19 cellular contexts compared by ENCODE assay signal in the genomic region with DNA sequence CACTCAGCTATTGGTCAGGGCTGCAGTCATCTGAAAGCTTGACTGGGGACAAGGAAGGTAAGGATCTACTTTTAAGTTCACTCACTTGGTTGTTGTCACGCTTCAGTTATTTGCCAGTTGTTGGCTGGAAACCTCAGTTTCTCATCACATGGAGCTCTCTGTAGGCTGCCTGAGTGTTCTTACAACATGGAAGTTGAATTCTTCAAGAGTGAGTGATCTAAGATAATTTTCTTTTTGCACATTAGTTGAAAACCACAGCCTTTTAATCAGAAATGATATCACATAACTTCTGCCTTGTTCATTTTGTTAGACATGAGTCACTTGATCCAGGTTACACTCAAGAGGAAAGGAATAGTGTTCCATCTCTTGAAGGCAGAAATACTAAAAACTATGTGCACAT.
DNase-seq lines count a peak whose midpoint lies in the region; ATAC-seq, FAIRE-seq and TF ChIP-seq lines count a peak whose summit lies in the region.
"Had no signal": no experiment of that assay in that cellular context is flagged by ENCODE, and none has a peak within 500 bp of the region (broad histone marks: within the 10 kb centered on the region; RNA-seq: fewer than 3 reads in every experiment).

No MANE protein-coding gene starts in this region.

- H3K4me3 Mint-ChIP-seq in mesothelial cell of epicardium, result no peak overlapping the region

- H3K79me1 ChIP-seq in trophoblast cell (ENCODE audit: low read length), result no peaks in the 10 kb centered on the region

- intact Hi-C loops in spleen (cut with DNase I; ENCODE audit: low total_unique reads), result no loop called here

- no peak overlapping the region for H2BK5ac ChIP-seq in trophoblast cell (ENCODE audit: low read depth, low read length, poor library complexity)

- TF ChIP-seq CTCF in epithelial cell of esophagus (IDR thresholded peaks at IDR 0.05; ENCODE audit: insufficient read depth, low read depth, low read length, missing control alignments), result no peak
- no peak for TF ChIP-seq CTCF in mesothelial cell of epicardium (IDR thresholded peaks at IDR 0.05; ENCODE audit: unreplicated experiment)
- no peak for TF ChIP-seq CTCF in spleen (IDR thresholded peaks at IDR 0.05 in 8 of 11, conservative IDR thresholded peaks at IDR 0.05 in 3 of 11)

- H3K9me3 ChIP-seq in trophoblast cell (ENCODE audit: insufficient read depth, low read depth, low read length) (no peaks in the 10 kb centered on the region), spleen (peaks cover 0 to 23% (median 3%) of the 10 kb centered on the region in 8 donors)
- H3K9me3 ChIP-seq: gastroesophageal sphincter, uterus had no signal

- no peaks in the 10 kb centered on the region for H3K79me2 ChIP-seq in trophoblast cell (ENCODE audit: control insufficient read depth, insufficient read depth, low read length, poor library complexity)

- ATAC-seq in HG02981 (IDR thresholded peaks at IDR 0.05; ENCODE audit: unreplicated experiment), result no peak
- ATAC-seq: gastroesophageal sphincter had no signal

- no peak overlapping the region for H2BK120ac ChIP-seq in trophoblast cell (ENCODE audit: insufficient read depth, low read length, poor library complexity)

- H3K27ac Mint-ChIP-seq in mesothelial cell of epicardium, result no peak overlapping the region

- H4K12ac ChIP-seq in trophoblast cell (ENCODE audit: low read depth, low read length), result no peak overlapping the region

- H3K4me1 ChIP-seq in trophoblast cell (ENCODE audit: control insufficient read depth in 1 of 2, insufficient read depth in 2 of 2, low read length in 2 of 2), result no peaks in the 10 kb centered on the region
- H3K4me1 ChIP-seq in spleen, result no peaks in the 10 kb centered on the region
- H3K4me1 ChIP-seq: gastroesophageal sphincter, uterus had no signal

- no peak overlapping the region for H3K14ac ChIP-seq in trophoblast cell (ENCODE audit: low read length)

- no peak overlapping the region for H2AFZ ChIP-seq in trophoblast cell (ENCODE audit: insufficient read depth, low read length, poor library complexity)
- H2AFZ ChIP-seq: PC-9 had no signal

- no peak overlapping the region for H3K4me3 ChIP-seq in epithelial cell of esophagus (ENCODE audit: low read length)
- H3K4me3 ChIP-seq in trophoblast cell (ENCODE audit: low read depth, low read length), result no peak overlapping the region
- no peak overlapping the region for H3K4me3 ChIP-seq in spleen
- H3K4me3 ChIP-seq: gastroesophageal sphincter, PC-9, uterus had no signal

- no peak overlapping the region for H3K4me2 ChIP-seq in trophoblast cell (ENCODE audit: low read length)
- H3K4me2 ChIP-seq: PC-9 had no signal

- FAIRE-seq in H54 (lab: Jason Lieb, UNC), result no peak

- H2BK12ac ChIP-seq in trophoblast cell (ENCODE audit: low read length), result no peak overlapping the region

- H3K9ac ChIP-seq in trophoblast cell (ENCODE audit: low read length), result no peak overlapping the region

- H3K4ac ChIP-seq in trophoblast cell (ENCODE audit: low read depth, low read length), result no peak overlapping the region

- H3K4me1 Mint-ChIP-seq in mesothelial cell of epicardium, result no peaks in the 10 kb centered on the region

- no peak overlapping the region for H4K91ac ChIP-seq in trophoblast cell (ENCODE audit: low read depth, low read length)

- no CpG with 5 or more reads among the region's 1 CpG for WGBS in trophoblast cell (ENCODE audit: extremely low coverage, insufficient coverage, insufficient read length)
- WGBS in spleen, 5 donors, result 0 to 50% (median 37%) methylated on average over 1 of the region's 1 CpG

- peaks cover 9% of the 10 kb centered on the region for H3K9me3 Mint-ChIP-seq in mesothelial cell of epicardium

- no peak overlapping the region for H4K8ac ChIP-seq in trophoblast cell (ENCODE audit: low read depth, low read length)

- no peak overlapping the region for H2AK5ac ChIP-seq in trophoblast cell (ENCODE audit: low read length)

- H3K27me3 ChIP-seq in trophoblast cell (ENCODE audit: insufficient read depth, low read length) (no peaks in the 10 kb centered on the region), spleen (replicated peaks in 1 of 7) (no peaks in the 10 kb centered on the region)
- H3K27me3 ChIP-seq: gastroesophageal sphincter, uterus had no signal

- H3K18ac ChIP-seq in trophoblast cell (ENCODE audit: low read length), result no peak overlapping the region

- no peak overlapping the region for H3K27ac ChIP-seq in trophoblast cell (ENCODE audit: low read depth, low read length)
- H3K27ac ChIP-seq in spleen, result no peak overlapping the region
- H3K27ac ChIP-seq: gastroesophageal sphincter, PC-9, uterus had no signal

- no peaks in the 10 kb centered on the region for H3K36me3 Mint-ChIP-seq in mesothelial cell of epicardium

- TF ChIP-seq POLR2A in H54 (IDR thresholded peaks at IDR 0.05; ENCODE audit: low read depth, low read length), result no peak
- no peak for TF ChIP-seq POLR2A in spleen (IDR thresholded peaks at IDR 0.05)

- peak; percentile 4 for DNase-seq in H54 (ENCODE audit: insufficient read length, low spot score)
- peak; percentile 71 for DNase-seq in RPMI7951 (ENCODE audit: low read depth)
- peak; percentile 84 for DNase-seq in epithelial cell of esophagus (ENCODE audit: low read depth)
- DNase-seq in trophoblast cell, result peak; percentile 41 to 65
- DNase-seq in mesothelial cell of epicardium (ENCODE audit: low spot score in 2 of 2, unreplicated experiment in 2 of 2), result no peak
- no peak for DNase-seq in activated CD8-positive, alpha-beta memory T cell treated with anti-CD3 and anti-CD28 coated beads, Interleukin-2, amount 50 U/mL, for 48 hours
- no peak for DNase-seq in spleen
- DNase-seq: activated CD4-positive, alpha-beta T cell treated with anti-CD3 and anti-CD28 coated beads, Interleukin-2, amount 50 U/mL, for 1 hour; activated gamma-delta T cell treated with Interleukin-2 at 50 U/mL for 16 hours; amygdala; cortex of kidney; Kasumi-1; NCI-H146; NCI-H82; stimulated activated CD4-positive, alpha-beta T cell treated with anti-CD3 and anti-CD28 coated beads, Interleukin-4, amount 100 ng/mL, for 1 hour; uterus had no signal

- no peaks in the 10 kb centered on the region for H3K36me3 ChIP-seq in trophoblast cell (ENCODE audit: control insufficient read depth in 1 of 2, insufficient read depth in 2 of 2, low read length in 2 of 2)
- no peaks in the 10 kb centered on the region for H3K36me3 ChIP-seq in spleen
- H3K36me3 ChIP-seq: gastroesophageal sphincter, uterus had no signal

- H3K27me3 Mint-ChIP-seq in mesothelial cell of epicardium (ENCODE audit: low read depth), result no peaks in the 10 kb centered on the region

- H3K23ac ChIP-seq in trophoblast cell (ENCODE audit: low read length), result no peak overlapping the region

Comparison
In these comparisons a context has a peak if more than half of its experiments do, and no peak if none do; other contexts are left out.
1. DNase-seq: peak in H54 (single experiment), RPMI7951 (single experiment), epithelial cell of esophagus (single experiment) and trophoblast cell (2 of 2); none in mesothelial cell of epicardium (0 of 2), activated CD8-positive, alpha-beta memory T cell treated with anti-CD3 and anti-CD28 coated beads, Interleukin-2, amount 50 U/mL, for 48 hours (single experiment) and spleen (single experiment).